16 cellular contexts compared by ENCODE assay signal in the genomic region with DNA sequence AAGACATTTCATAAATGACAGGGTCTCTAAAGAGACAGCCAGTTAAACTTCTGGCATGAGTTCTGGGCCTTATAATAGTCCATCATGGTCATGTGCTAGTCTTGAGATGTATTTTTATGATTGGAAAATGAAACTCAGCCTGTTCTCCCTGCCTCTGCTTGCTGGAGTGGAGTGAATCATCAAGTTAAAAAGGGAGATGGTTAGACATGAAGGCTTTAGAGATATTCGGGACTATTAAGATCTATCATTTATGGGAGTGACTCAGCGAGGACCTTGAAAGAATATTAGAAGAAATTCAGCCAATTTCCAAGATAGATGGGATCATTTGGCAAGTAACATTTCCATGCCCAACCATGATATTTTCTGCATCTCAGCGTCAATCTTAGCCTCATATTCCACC.
"Had no signal": no experiment of that assay in that cellular context is flagged by ENCODE, and none has a peak within 500 bp of the region (broad histone marks: within the 10 kb centered on the region; RNA-seq: fewer than 3 reads in every experiment).

No MANE protein-coding gene starts in this region.

- H3K4me1 ChIP-seq: foreskin keratinocyte, spleen, tibial nerve had no signal

- H3K27ac ChIP-seq: esophagus muscularis mucosa, foreskin keratinocyte, ovary, sigmoid colon, spleen, tibial nerve had no signal

- H3K4me3 ChIP-seq: esophagus muscularis mucosa, ovary, sigmoid colon, spleen, tibial nerve had no signal

- DNase-seq: activated CD4-positive, alpha-beta T cell treated with anti-CD3 and anti-CD28 coated beads for 36 hours; activated CD4-positive, CD25-positive, alpha-beta regulatory T cell; activated effector memory CD4-positive, alpha-beta T cell treated with Interleukin-2 at 50 U/mL for 16 hours; activated naive CD4-positive, alpha-beta T cell treated with Interleukin-2 at 50 U/mL for 16 hours; aorta; cortex of kidney; islet precursor cell; left ventricle myocardium superior; naive thymus-derived CD4-positive, alpha-beta T cell; ovary; sigmoid colon; spleen; stimulated activated naive CD4-positive, alpha-beta T cell had no signal

- H3K9me3 ChIP-seq: esophagus muscularis mucosa, ovary, sigmoid colon, spleen, tibial nerve had no signal

- ATAC-seq: activated CD4-positive, alpha-beta T cell treated with anti-CD3 and anti-CD28 coated beads for 36 hours; foreskin keratinocyte; left ventricle myocardium superior; naive thymus-derived CD4-positive, alpha-beta T cell had no signal

- H3K27me3 ChIP-seq: esophagus muscularis mucosa, foreskin keratinocyte, ovary, sigmoid colon, spleen, tibial nerve had no signal

- H3K36me3 ChIP-seq: esophagus muscularis mucosa, ovary, sigmoid colon, spleen, tibial nerve had no signal
